1 cellular context compared by ENCODE assay signal in the genomic region with DNA sequence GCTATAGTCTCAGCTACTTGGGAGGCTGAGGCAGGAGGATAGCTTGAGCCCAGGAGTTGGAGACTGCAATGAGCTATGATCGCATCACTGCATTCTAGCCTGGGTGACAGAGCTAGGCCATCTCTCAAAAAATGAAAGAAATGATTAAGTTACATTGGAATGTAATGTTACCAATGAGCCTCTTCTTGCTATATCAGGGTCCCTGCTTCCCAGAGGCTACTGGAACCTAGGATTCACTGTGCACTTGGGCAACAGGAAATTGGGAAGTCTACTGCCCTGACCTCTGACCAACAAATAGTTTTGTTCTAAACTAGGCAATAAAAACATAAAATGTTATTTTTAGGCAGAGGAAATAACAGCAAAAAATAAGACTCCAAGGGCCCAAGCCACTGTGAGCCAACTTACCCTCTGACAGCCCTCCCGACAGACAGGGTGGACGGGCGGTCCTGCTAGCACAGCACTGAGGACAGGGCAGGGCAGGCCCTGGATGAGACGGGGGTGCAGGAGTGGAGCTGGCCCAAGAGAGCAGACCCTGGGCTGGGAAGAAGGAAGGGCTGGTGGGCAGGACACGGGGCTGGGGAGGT.
A peak's percentile ranks its signal among the peaks of the same experiment; 100 is the strongest.
TF ChIP-seq lines count a peak whose summit lies in the region.

No MANE protein-coding gene starts in this region.

TF ChIP-seq in endothelial cell of umbilical vein, 7 proteins besides CTCF, POLR2A, EP300 and RAD21 (continued from another document):
- TF ChIP-seq EZH2 (IDR thresholded peaks at IDR 0.05; ENCODE audit: borderline replicate concordance, low read depth, low read length, severe bottlenecking) = no peak
- TF ChIP-seq JUN (IDR thresholded peaks at IDR 0.05; ENCODE audit: borderline replicate concordance, insufficient read depth, insufficient read length, low read depth) = peak; percentile 44
- peak; percentile 48 for TF ChIP-seq FOS (IDR thresholded peaks at IDR 0.05; ENCODE audit: borderline replicate concordance, insufficient read depth, low read length)
TF ChIP-seq in endothelial cell of umbilical vein: peak in this region for 3.
